ENCODE assay signal across 8 cellular contexts in genomic region chr14:64760146-64760755, GRCh38. TPM values are rescaled to one million over a fixed set of nuclear protein-coding genes. Genes with fewer than 3 reads are reported as not detected.
A peak's percentile ranks its signal among the peaks of the same experiment; 100 is the strongest.
DNase-seq lines count a peak whose midpoint lies in the region; ATAC-seq and TF ChIP-seq lines count a peak whose summit lies in the region.

No MANE protein-coding gene starts in this region.

- TF ChIP-seq EP300 in esophagus muscularis mucosa (IDR thresholded peaks at IDR 0.05), result no peak

- H3K79me2 ChIP-seq in osteoblast (ENCODE audit: insufficient read depth, low read length), result no peaks in the 10 kb centered on the region

- H3K27ac Mint-ChIP-seq in activated CD8-positive, alpha-beta T cell treated with anti-CD3 and anti-CD28 coated beads, Interleukin-2, amount 10 ng/mL, durations not matched to agents 7 days and 5 days, result no peak overlapping the region

- POLR2A ChIA-PET in activated CD8-positive, alpha-beta T cell treated with anti-CD3 and anti-CD28 coated beads, Interleukin-2, amount 10 ng/mL, durations not matched to agents 7 days and 5 days (lab: Charles Lee), result no interaction called here

- ATAC-seq in activated CD8-positive, alpha-beta T cell treated with anti-CD3 and anti-CD28 coated beads, Interleukin-2, amount 10 ng/mL, durations not matched to agents 7 days and 5 days, result peak; percentile 52
- no peak for ATAC-seq in GM18519 (IDR thresholded peaks at IDR 0.05; ENCODE audit: low FRiP score, unreplicated experiment)

- peaks cover 31% of the 10 kb centered on the region for H3K4me1 Mint-ChIP-seq in activated CD8-positive, alpha-beta T cell treated with anti-CD3 and anti-CD28 coated beads, Interleukin-2, amount 10 ng/mL, durations not matched to agents 7 days and 5 days (ENCODE audit: low read depth)

- H4K20me1 ChIP-seq in osteoblast (ENCODE audit: insufficient read depth, low read length), result no peaks in the 10 kb centered on the region

- TF ChIP-seq CTCF in esophagus muscularis mucosa (IDR thresholded peaks at IDR 0.05) (peak; percentile 34 to 57 (median 46)), osteoblast (IDR thresholded peaks at IDR 0.05; ENCODE audit: extremely low read depth, low read depth, low read length) (peak; percentile 86)

- H3K27me3 ChIP-seq in esophagus muscularis mucosa (no peaks in the 10 kb centered on the region), osteoblast (ENCODE audit: insufficient read depth, low read length) (peaks cover 19% of the 10 kb centered on the region)

- H3K9me3 Mint-ChIP-seq in activated CD8-positive, alpha-beta T cell treated with anti-CD3 and anti-CD28 coated beads, Interleukin-2, amount 10 ng/mL, durations not matched to agents 7 days and 5 days (ENCODE audit: insufficient read depth), result no peaks in the 10 kb centered on the region

- CTCF ChIA-PET in activated CD8-positive, alpha-beta T cell treated with anti-CD3 and anti-CD28 coated beads, Interleukin-2, amount 10 ng/mL, durations not matched to agents 7 days and 5 days (lab: Charles Lee), result interaction anchor here (0.7 to 5.1 kb wide), 11 partner anchors 8 to 132 kb away, joined by 3 to 64 read pairs (median 4); no protein-coding TSS in a partner anchor

- TF ChIP-seq POLR2A in esophagus muscularis mucosa (IDR thresholded peaks at IDR 0.05; ENCODE audit: low read depth), result no peak

- H3K27ac ChIP-seq in esophagus muscularis mucosa (replicated peaks in 1 of 4) (no peak overlapping the region), osteoblast (ENCODE audit: low read depth, low read length) (no peak overlapping the region)

- H3K36me3 Mint-ChIP-seq in activated CD8-positive, alpha-beta T cell treated with anti-CD3 and anti-CD28 coated beads, Interleukin-2, amount 10 ng/mL, durations not matched to agents 7 days and 5 days (ENCODE audit: low read depth), result no peaks in the 10 kb centered on the region

- DNase-seq in NCI-H446 (lab: John Stamatoyannopoulos, UW), result peak; percentile 6 to 39
- DNase-seq in NCI-H446 treated with DMSO at 0.1 percent for 48 hours (lab: John Stamatoyannopoulos, UW), result no peak
- DNase-seq in NCI-H2196 treated with DMSO at 0.1 percent for 48 hours (lab: John Stamatoyannopoulos, UW; ENCODE audit: unreplicated experiment), result peak; percentile 17
- peak; percentile 75 for DNase-seq in activated CD8-positive, alpha-beta T cell treated with anti-CD3 and anti-CD28 coated beads, Interleukin-2, amount 10 ng/mL, durations not matched to agents 7 days and 5 days
- DNase-seq in esophagus muscularis mucosa (ENCODE audit: extremely low spot score), result no peak
- DNase-seq in osteoblast (ENCODE audit: insufficient read length, low spot score, missing footprints), result peak; percentile 95
- DNase-seq in NCI-H2029 (lab: John Stamatoyannopoulos, UW), result no peak

- WGBS in esophagus muscularis mucosa, result 75% methylated on average over 8 of the region's 8 CpGs

- H3K27me3 Mint-ChIP-seq in activated CD8-positive, alpha-beta T cell treated with anti-CD3 and anti-CD28 coated beads, Interleukin-2, amount 10 ng/mL, durations not matched to agents 7 days and 5 days (ENCODE audit: low read depth), result peaks cover 31% of the 10 kb centered on the region

- H3K36me3 ChIP-seq in esophagus muscularis mucosa, result peaks cover 0 to 3% (median 0%) of the 10 kb centered on the region in 4 donors
- H3K36me3 ChIP-seq in osteoblast (ENCODE audit: insufficient read depth, low read length), result no peaks in the 10 kb centered on the region

- H3K9me3 ChIP-seq in esophagus muscularis mucosa (no peaks in the 10 kb centered on the region), osteoblast (ENCODE audit: low read depth, low read length) (no peaks in the 10 kb centered on the region)

- intact Hi-C loops in esophagus muscularis mucosa (cut with DNase I), result loop anchor here (10.0 kb wide), 1 partner anchor 225 kb away; no protein-coding TSS in a partner anchor

- H3K4me2 ChIP-seq in osteoblast (ENCODE audit: insufficient read depth, low read length), result no peak overlapping the region

- H3K4me1 ChIP-seq in esophagus muscularis mucosa, result peaks cover 50 to 71% (median 63%) of the 10 kb centered on the region in 4 donors
- peaks cover 45% of the 10 kb centered on the region for H3K4me1 ChIP-seq in osteoblast (ENCODE audit: insufficient read depth, low read length)

- H2AFZ ChIP-seq in osteoblast (ENCODE audit: low read length), result no peak overlapping the region

- H3K4me3 Mint-ChIP-seq in activated CD8-positive, alpha-beta T cell treated with anti-CD3 and anti-CD28 coated beads, Interleukin-2, amount 10 ng/mL, durations not matched to agents 7 days and 5 days, result no peak overlapping the region

- H3K4me3 ChIP-seq in esophagus muscularis mucosa (no peak overlapping the region), osteoblast (ENCODE audit: insufficient read depth, low read length) (no peak overlapping the region)

RNA-seq across cellular contexts. Expression of gene PLEKHG3, which starts 56.0 kb away (rescaled TPM):
- 1 to 10 TPM; 7.3 to 7.8 TPM for total RNA-seq in activated CD8-positive, alpha-beta T cell treated with anti-CD3 and anti-CD28 coated beads, Interleukin-2, amount 10 ng/mL, durations not matched to agents 7 days and 5 days
- total RNA-seq in esophagus muscularis mucosa (10 to 100 TPM; 21.7 to 66.7 (median 35.1) TPM), osteoblast (2.9 and 5.4 TPM in 2 replicates)

Comparison
In these comparisons a context has a peak if more than half of its experiments do, and no peak if none do; other contexts are left out.
1. DNase-seq: peak in NCI-H446 (2 of 2), NCI-H2196 treated with DMSO at 0.1 percent for 48 hours (single experiment), activated CD8-positive, alpha-beta T cell treated with anti-CD3 and anti-CD28 coated beads, Interleukin-2, amount 10 ng/mL, durations not matched to agents 7 days and 5 days (single experiment) and osteoblast (single experiment); none in NCI-H446 treated with DMSO at 0.1 percent for 48 hours (single experiment), esophagus muscularis mucosa (single experiment) and NCI-H2029 (single experiment).